10 cellular contexts compared by ENCODE assay signal in genomic region chr1:234584926-234585325, GRCh38. TPM values are rescaled to one million over a fixed set of nuclear protein-coding genes. Genes with fewer than 3 reads are reported as not detected.
DNase-seq lines count a peak whose midpoint lies in the region; ATAC-seq and TF ChIP-seq lines count a peak whose summit lies in the region.
"Had no signal": no experiment of that assay in that cellular context is flagged by ENCODE, and none has a peak within 500 bp of the region (broad histone marks: within the 10 kb centered on the region; RNA-seq: fewer than 3 reads in every experiment).

No MANE protein-coding gene starts in this region.

- H3K4me3 Mint-ChIP-seq in osteocyte (ENCODE audit: unreplicated experiment), result no peak overlapping the region
- H3K4me3 Mint-ChIP-seq in activated T-helper 1 cell treated with anti-CD3 and anti-CD28 coated beads, Interleukin-12 subunit alpha, Interleukin-12 subunit beta, Interleukin-2, Interleukin-4 antibody, amounts not matched to agents 30 ng/mL and 10 ng/mL and 1 ng/mL, durations not matched to agents 14 hours and 24 hours and 36 hours, result no peak overlapping the region
- H3K4me3 Mint-ChIP-seq: CD4-positive, CD25-positive, alpha-beta regulatory T cell had no signal

- peak overlapping the region; percentile 58 for H3K27ac Mint-ChIP-seq in osteocyte (ENCODE audit: unreplicated experiment)
- H3K27ac Mint-ChIP-seq in activated T-helper 1 cell treated with anti-CD3 and anti-CD28 coated beads, Interleukin-12 subunit alpha, Interleukin-12 subunit beta, Interleukin-2, Interleukin-4 antibody, amounts not matched to agents 30 ng/mL and 10 ng/mL and 1 ng/mL, durations not matched to agents 14 hours and 24 hours and 36 hours, result no peak overlapping the region
- H3K27ac Mint-ChIP-seq: CD4-positive, CD25-positive, alpha-beta regulatory T cell had no signal

- no peak for TF ChIP-seq CTCF in choroid plexus epithelial cell (conservative IDR thresholded peaks at IDR 0.05; ENCODE audit: low read depth, low read length)
- TF ChIP-seq CTCF in osteocyte (IDR thresholded peaks at IDR 0.05), result no peak

- no peaks in the 10 kb centered on the region for H3K36me3 Mint-ChIP-seq in osteocyte (ENCODE audit: unreplicated experiment)
- H3K36me3 Mint-ChIP-seq in activated T-helper 1 cell treated with anti-CD3 and anti-CD28 coated beads, Interleukin-12 subunit alpha, Interleukin-12 subunit beta, Interleukin-2, Interleukin-4 antibody, amounts not matched to agents 30 ng/mL and 10 ng/mL and 1 ng/mL, durations not matched to agents 14 hours and 24 hours and 36 hours (ENCODE audit: low read depth), result peaks cover 4% of the 10 kb centered on the region
- H3K36me3 Mint-ChIP-seq: CD4-positive, CD25-positive, alpha-beta regulatory T cell had no signal

- H3K4me1 Mint-ChIP-seq in osteocyte (ENCODE audit: unreplicated experiment), result peaks cover 58% of the 10 kb centered on the region
- H3K4me1 Mint-ChIP-seq in activated T-helper 1 cell treated with anti-CD3 and anti-CD28 coated beads, Interleukin-12 subunit alpha, Interleukin-12 subunit beta, Interleukin-2, Interleukin-4 antibody, amounts not matched to agents 30 ng/mL and 10 ng/mL and 1 ng/mL, durations not matched to agents 14 hours and 24 hours and 36 hours (ENCODE audit: low read depth), result peaks cover 20% of the 10 kb centered on the region
- H3K4me1 Mint-ChIP-seq: CD4-positive, CD25-positive, alpha-beta regulatory T cell had no signal

- intact Hi-C loops in activated T-helper 1 cell treated with anti-CD3 and anti-CD28 coated beads, Interleukin-12 subunit alpha, Interleukin-12 subunit beta, Interleukin-2, Interleukin-4 antibody, amounts not matched to agents 30 ng/mL and 10 ng/mL and 1 ng/mL, durations not matched to agents 14 hours and 24 hours and 36 hours (cut with micrococcal nuclease), result no loop called here

- ATAC-seq in GM18907 (IDR thresholded peaks at IDR 0.05; ENCODE audit: unreplicated experiment) (no peak), GM18861 (IDR thresholded peaks at IDR 0.05; ENCODE audit: unreplicated experiment) (no peak)

- DNase-seq in DMS79 (lab: John Stamatoyannopoulos, UW) (peak; percentile 47), NCI-H2227 (lab: John Stamatoyannopoulos, UW; ENCODE audit: unreplicated experiment) (peak; percentile 69), choroid plexus epithelial cell (ENCODE audit: low read depth) (peak; percentile 49), osteocyte (ENCODE audit: extremely low spot score, unreplicated experiment) (peak; percentile 72), cerebellar cortex (ENCODE audit: low spot score) (no peak)
- no peak for DNase-seq in activated T-helper 1 cell treated with anti-CD3 and anti-CD28 coated beads, Interleukin-12 subunit alpha, Interleukin-12 subunit beta, Interleukin-2, Interleukin-4 antibody, amounts not matched to agents 30 ng/mL and 10 ng/mL and 1 ng/mL, durations not matched to agents 14 hours and 24 hours and 36 hours (ENCODE audit: low spot score)
- DNase-seq: CD4-positive, CD25-positive, alpha-beta regulatory T cell; MV-4-11 had no signal

- H3K27me3 Mint-ChIP-seq in osteocyte (ENCODE audit: unreplicated experiment), result no peaks in the 10 kb centered on the region
- H3K27me3 Mint-ChIP-seq in activated T-helper 1 cell treated with anti-CD3 and anti-CD28 coated beads, Interleukin-12 subunit alpha, Interleukin-12 subunit beta, Interleukin-2, Interleukin-4 antibody, amounts not matched to agents 30 ng/mL and 10 ng/mL and 1 ng/mL, durations not matched to agents 14 hours and 24 hours and 36 hours (ENCODE audit: insufficient read depth), result no peaks in the 10 kb centered on the region

- no peak overlapping the region for H3K4me3 ChIP-seq in choroid plexus epithelial cell (ENCODE audit: low read depth, low read length)

- H3K9me3 Mint-ChIP-seq in osteocyte (ENCODE audit: unreplicated experiment), result no peaks in the 10 kb centered on the region
- H3K9me3 Mint-ChIP-seq in activated T-helper 1 cell treated with anti-CD3 and anti-CD28 coated beads, Interleukin-12 subunit alpha, Interleukin-12 subunit beta, Interleukin-2, Interleukin-4 antibody, amounts not matched to agents 30 ng/mL and 10 ng/mL and 1 ng/mL, durations not matched to agents 14 hours and 24 hours and 36 hours, result no peaks in the 10 kb centered on the region
- H3K9me3 Mint-ChIP-seq: CD4-positive, CD25-positive, alpha-beta regulatory T cell had no signal

RNA-seq across cellular contexts. Expression of gene IRF2BP2, which starts 25.1 kb away (rescaled TPM):
- total RNA-seq in osteocyte, result 154 and 170 TPM in 2 replicates
- 243 TPM in 2 replicates for total RNA-seq in activated T-helper 1 cell treated with anti-CD3 and anti-CD28 coated beads, Interleukin-12 subunit alpha, Interleukin-12 subunit beta, Interleukin-2, Interleukin-4 antibody, amounts not matched to agents 30 ng/mL and 10 ng/mL and 1 ng/mL, durations not matched to agents 14 hours and 24 hours and 36 hours

Comparison
In these comparisons a context has a peak if more than half of its experiments do, and no peak if none do; other contexts are left out.
1. DNase-seq: peak in DMS79 (single experiment), NCI-H2227 (single experiment), choroid plexus epithelial cell (single experiment) and osteocyte (single experiment); none in activated T-helper 1 cell treated with anti-CD3 and anti-CD28 coated beads, Interleukin-12 subunit alpha, Interleukin-12 subunit beta, Interleukin-2, Interleukin-4 antibody, amounts not matched to agents 30 ng/mL and 10 ng/mL and 1 ng/mL, durations not matched to agents 14 hours and 24 hours and 36 hours (single experiment) and cerebellar cortex (single experiment).